9 cellular contexts compared by ENCODE assay signal in genomic region chr1:118185083-118185899, GRCh38. TPM values are rescaled to one million over a fixed set of nuclear protein-coding genes. Genes with fewer than 3 reads are reported as not detected.
DNase-seq lines count a peak whose midpoint lies in the region; ATAC-seq lines count a peak whose summit lies in the region.
"Had no signal": no experiment of that assay in that cellular context is flagged by ENCODE, and none has a peak within 500 bp of the region (broad histone marks: within the 10 kb centered on the region; RNA-seq: fewer than 3 reads in every experiment).

TSS of gene SPAG17 (minus strand) at chr1:118185228. CDS start at chr1:118185157, 71 bp downstream.

- intact Hi-C loops in activated naive CD4-positive, alpha-beta T cell treated with anti-CD3 and anti-CD28 coated beads for 36 hours (cut with micrococcal nuclease) = no loop called here

- CTCF ChIA-PET in activated naive CD4-positive, alpha-beta T cell treated with anti-CD3 and anti-CD28 coated beads for 36 hours (lab: Charles Lee) = no interaction called here

- peaks cover 3% of the 10 kb centered on the region for H3K4me1 Mint-ChIP-seq in activated naive CD4-positive, alpha-beta T cell treated with anti-CD3 and anti-CD28 coated beads for 36 hours (ENCODE audit: low read depth)
- H3K4me1 Mint-ChIP-seq in natural killer cell treated with Interleukin-12 subunit alpha and Interleukin-12 subunit beta and Interleukin-15 and Interleukin-18, amount 100 ng/mL, for 72 hours (ENCODE audit: low read depth in 2 of 2) = no peaks in the 10 kb centered on the region

- no peak for ATAC-seq in activated naive CD4-positive, alpha-beta T cell treated with anti-CD3 and anti-CD28 coated beads, Interleukin-2, amount 50 U/mL, for 72 hours
- ATAC-seq in natural killer cell treated with Interleukin-12 subunit alpha and Interleukin-12 subunit beta and Interleukin-15 and Interleukin-18, amount 100 ng/mL, for 72 hours = peak; percentile 36 to 59
- ATAC-seq in HG03175 (IDR thresholded peaks at IDR 0.05; ENCODE audit: unreplicated experiment) = no peak
- ATAC-seq in HG03196 (IDR thresholded peaks at IDR 0.05; ENCODE audit: unreplicated experiment) = no peak

- peak; percentile 6 for DNase-seq in activated naive CD4-positive, alpha-beta T cell treated with anti-CD3 and anti-CD28 coated beads for 36 hours
- no peak for DNase-seq in activated naive CD4-positive, alpha-beta T cell treated with anti-CD3 and anti-CD28 coated beads, Interleukin-2, amount 50 U/mL, for 72 hours (ENCODE audit: low spot score in 2 of 2)
- peak; percentile 50 for DNase-seq in RPMI7951 (ENCODE audit: low read depth)
- DNase-seq in fibroblast of peridontal ligament (ENCODE audit: extremely low read depth) = peak; percentile 21
- no peak for DNase-seq in natural killer cell treated with Interleukin-12 subunit alpha and Interleukin-12 subunit beta and Interleukin-15 and Interleukin-18, amount 100 ng/mL, for 72 hours (ENCODE audit: low spot score)
- no peak for DNase-seq in NCI-H1436 treated with DMSO at 0.1 percent for 48 hours (lab: John Stamatoyannopoulos, UW)

- no peaks in the 10 kb centered on the region for H3K36me3 Mint-ChIP-seq in activated naive CD4-positive, alpha-beta T cell treated with anti-CD3 and anti-CD28 coated beads for 36 hours (ENCODE audit: low read depth)
- peaks cover 7 to 14% of the 10 kb centered on the region in 2 donors for H3K36me3 Mint-ChIP-seq in activated naive CD4-positive, alpha-beta T cell treated with anti-CD3 and anti-CD28 coated beads, Interleukin-2, amount 50 U/mL, for 72 hours
- H3K36me3 Mint-ChIP-seq in natural killer cell treated with Interleukin-12 subunit alpha and Interleukin-12 subunit beta and Interleukin-15 and Interleukin-18, amount 100 ng/mL, for 72 hours = peaks cover 6% of the 10 kb centered on the region

- H3K27ac Mint-ChIP-seq in activated naive CD4-positive, alpha-beta T cell treated with anti-CD3 and anti-CD28 coated beads for 36 hours = no peak within 1 kb of the TSS
- H3K27ac Mint-ChIP-seq in activated naive CD4-positive, alpha-beta T cell treated with anti-CD3 and anti-CD28 coated beads, Interleukin-2, amount 50 U/mL, for 72 hours = no peak within 1 kb of the TSS
- H3K27ac Mint-ChIP-seq in natural killer cell treated with Interleukin-12 subunit alpha and Interleukin-12 subunit beta and Interleukin-15 and Interleukin-18, amount 100 ng/mL, for 72 hours = no peak within 1 kb of the TSS
- H3K27ac Mint-ChIP-seq: stimulated activated naive CD8-positive, alpha-beta T cell treated with anti-CD3 and anti-CD28 coated beads, Interleukin-15, Interleukin-2, amounts not matched to agents 100 ng/mL and 50 ng/mL, for 24 hours had no signal

- peaks cover 6% of the 10 kb centered on the region for H3K9me3 Mint-ChIP-seq in activated naive CD4-positive, alpha-beta T cell treated with anti-CD3 and anti-CD28 coated beads for 36 hours
- H3K9me3 Mint-ChIP-seq in activated naive CD4-positive, alpha-beta T cell treated with anti-CD3 and anti-CD28 coated beads, Interleukin-2, amount 50 U/mL, for 72 hours = peaks cover 8% of the 10 kb centered on the region in 2 donors
- peaks cover 3% of the 10 kb centered on the region for H3K9me3 Mint-ChIP-seq in natural killer cell treated with Interleukin-12 subunit alpha and Interleukin-12 subunit beta and Interleukin-15 and Interleukin-18, amount 100 ng/mL, for 72 hours

- H3K4me3 Mint-ChIP-seq in activated naive CD4-positive, alpha-beta T cell treated with anti-CD3 and anti-CD28 coated beads for 36 hours = no peak within 1 kb of the TSS
- no peak within 1 kb of the TSS for H3K4me3 Mint-ChIP-seq in natural killer cell treated with Interleukin-12 subunit alpha and Interleukin-12 subunit beta and Interleukin-15 and Interleukin-18, amount 100 ng/mL, for 72 hours
- H3K4me3 Mint-ChIP-seq: stimulated activated naive CD8-positive, alpha-beta T cell treated with anti-CD3 and anti-CD28 coated beads, Interleukin-15, Interleukin-2, amounts not matched to agents 100 ng/mL and 50 ng/mL, for 24 hours had no signal

- peaks cover 16% of the 10 kb centered on the region for H3K27me3 Mint-ChIP-seq in activated naive CD4-positive, alpha-beta T cell treated with anti-CD3 and anti-CD28 coated beads for 36 hours (ENCODE audit: low read depth)
- peaks cover 0 to 8% of the 10 kb centered on the region in 2 donors for H3K27me3 Mint-ChIP-seq in natural killer cell treated with Interleukin-12 subunit alpha and Interleukin-12 subunit beta and Interleukin-15 and Interleukin-18, amount 100 ng/mL, for 72 hours

RNA-seq across cellular contexts. Expression of gene SPAG17, which starts in this region (rescaled TPM):
- total RNA-seq in activated naive CD4-positive, alpha-beta T cell treated with anti-CD3 and anti-CD28 coated beads for 36 hours = not detected
- total RNA-seq in activated naive CD4-positive, alpha-beta T cell treated with anti-CD3 and anti-CD28 coated beads, Interleukin-2, amount 50 U/mL, for 72 hours = not detected
- not detected in 2 replicates for total RNA-seq in RPMI7951 (2014; rRNA removed; shearing (Covaris generic))
- total RNA-seq in natural killer cell treated with Interleukin-12 subunit alpha and Interleukin-12 subunit beta and Interleukin-15 and Interleukin-18, amount 100 ng/mL, for 72 hours = 1 to 10 TPM in 1 of 2 donors, not detected in 1; 2.2 TPM

Comparison
In these comparisons a context has a peak if more than half of its experiments do, and no peak if none do; other contexts are left out.
1. Peak in DNase-seq in activated naive CD4-positive, alpha-beta T cell treated with anti-CD3 and anti-CD28 coated beads for 36 hours; RNA of the gene not detected or under 1 TPM.
2. Peak in DNase-seq in RPMI7951; RNA of the gene not detected or under 1 TPM.
3. ATAC-seq: peak in natural killer cell treated with Interleukin-12 subunit alpha and Interleukin-12 subunit beta and Interleukin-15 and Interleukin-18, amount 100 ng/mL, for 72 hours (2 of 2); none in activated naive CD4-positive, alpha-beta T cell treated with anti-CD3 and anti-CD28 coated beads, Interleukin-2, amount 50 U/mL, for 72 hours (0 of 2), HG03175 (single experiment) and HG03196 (single experiment).